ENCODE assay signal across 8 cellular contexts in genomic region chr10:24196426-24197039, GRCh38. TPM values are rescaled to one million over a fixed set of nuclear protein-coding genes. Genes with fewer than 3 reads are reported as not detected.
A peak's percentile ranks its signal among the peaks of the same experiment; 100 is the strongest.
DNase-seq lines count a peak whose midpoint lies in the region; ATAC-seq and TF ChIP-seq lines count a peak whose summit lies in the region.

No MANE protein-coding gene starts in this region.

- no peak overlapping the region for H3K9ac ChIP-seq in endodermal cell (ENCODE audit: extremely low read depth, low read length, poor library complexity, severe bottlenecking)

- TF ChIP-seq CTCF in endodermal cell (conservative IDR thresholded peaks at IDR 0.05): peak; percentile 97

- H3K27me3 ChIP-seq in endodermal cell (ENCODE audit: control insufficient read depth, insufficient read depth, low read length, poor library complexity, severe bottlenecking): no peaks in the 10 kb centered on the region

- peak; percentile 69 for ATAC-seq in GM18499 (IDR thresholded peaks at IDR 0.05; ENCODE audit: insufficient read depth, unreplicated experiment)
- peak; percentile 62 for ATAC-seq in HG03060 (IDR thresholded peaks at IDR 0.05; ENCODE audit: low read depth, unreplicated experiment)
- no peak for ATAC-seq in activated CD8-positive, alpha-beta T cell treated with anti-CD3 and anti-CD28 coated beads, Interleukin-2, amount 10 ng/mL, durations not matched to agents 7 days and 5 days

- CTCF ChIA-PET in activated CD8-positive, alpha-beta T cell treated with anti-CD3 and anti-CD28 coated beads, Interleukin-2, amount 10 ng/mL, durations not matched to agents 7 days and 5 days (lab: Charles Lee): interaction anchor here (0.8 to 1.7 kb wide), 3 partner anchors 14 to 882 kb away, joined by 3 to 4 read pairs (median 3); no protein-coding TSS in a partner anchor

- WGBS in endodermal cell (ENCODE audit: insufficient coverage in 1 of 2, insufficient read length in 1 of 2), 2 experiments: 28 to 30% methylated on average over 8 to 11 of the region's 11 CpGs

- no peak overlapping the region for H3K4me3 ChIP-seq in endodermal cell (ENCODE audit: low read length)

- DNase-seq in ACHN: peak; percentile 54
- DNase-seq in NCI-H345 (lab: John Stamatoyannopoulos, UW): peak; percentile 25
- peak; percentile 72 for DNase-seq in activated CD8-positive, alpha-beta T cell treated with anti-CD3 and anti-CD28 coated beads, Interleukin-2, amount 10 ng/mL, durations not matched to agents 7 days and 5 days
- peak; percentile 94 for DNase-seq in endodermal cell
- DNase-seq in midbrain (lab: John Stamatoyannopoulos, UW): peak; percentile 76
- DNase-seq in stimulated activated CD8-positive, alpha-beta memory T cell treated with anti-CD3 and anti-CD28 coated beads, Interleukin-7, amount 100 ng/mL, for 4 hours (ENCODE audit: low read depth in 2 of 2): peak; percentile 3 to 22

- H3K36me3 ChIP-seq in endodermal cell (ENCODE audit: control insufficient read depth, insufficient read depth, low read length): no peaks in the 10 kb centered on the region

- no peak overlapping the region for H3K27ac ChIP-seq in endodermal cell (ENCODE audit: low read depth, low read length)

- H3K4me1 Mint-ChIP-seq in activated CD8-positive, alpha-beta T cell treated with anti-CD3 and anti-CD28 coated beads, Interleukin-2, amount 10 ng/mL, durations not matched to agents 7 days and 5 days (ENCODE audit: low read depth): no peaks in the 10 kb centered on the region
- peaks cover 4% of the 10 kb centered on the region for H3K4me1 Mint-ChIP-seq in endodermal cell

- in situ Hi-C loops in ACHN (cut with HindIII; ENCODE audit: low pct_ligation_motif_present, low pct_unique_long_range_greater_than_20kb, low sequenced_read_pairs): no loop called here

- no peaks in the 10 kb centered on the region for H3K36me3 Mint-ChIP-seq in activated CD8-positive, alpha-beta T cell treated with anti-CD3 and anti-CD28 coated beads, Interleukin-2, amount 10 ng/mL, durations not matched to agents 7 days and 5 days (ENCODE audit: low read depth)
- H3K36me3 Mint-ChIP-seq in endodermal cell (ENCODE audit: low read depth): no peaks in the 10 kb centered on the region

- H3K9me3 ChIP-seq in endodermal cell (ENCODE audit: control insufficient read depth, low read length): no peaks in the 10 kb centered on the region

- no peaks in the 10 kb centered on the region for H3K9me3 Mint-ChIP-seq in activated CD8-positive, alpha-beta T cell treated with anti-CD3 and anti-CD28 coated beads, Interleukin-2, amount 10 ng/mL, durations not matched to agents 7 days and 5 days (ENCODE audit: insufficient read depth)
- H3K9me3 Mint-ChIP-seq in endodermal cell: no peaks in the 10 kb centered on the region

- POLR2A ChIA-PET in activated CD8-positive, alpha-beta T cell treated with anti-CD3 and anti-CD28 coated beads, Interleukin-2, amount 10 ng/mL, durations not matched to agents 7 days and 5 days (lab: Charles Lee): no interaction called here

- H3K4me3 Mint-ChIP-seq in activated CD8-positive, alpha-beta T cell treated with anti-CD3 and anti-CD28 coated beads, Interleukin-2, amount 10 ng/mL, durations not matched to agents 7 days and 5 days: no peak overlapping the region
- H3K4me3 Mint-ChIP-seq in endodermal cell: no peak overlapping the region

- peaks cover 3% of the 10 kb centered on the region for H3K4me1 ChIP-seq in endodermal cell (ENCODE audit: control insufficient read depth, insufficient read depth, low read length)

- H3K27me3 Mint-ChIP-seq in activated CD8-positive, alpha-beta T cell treated with anti-CD3 and anti-CD28 coated beads, Interleukin-2, amount 10 ng/mL, durations not matched to agents 7 days and 5 days (ENCODE audit: low read depth): no peaks in the 10 kb centered on the region
- peaks cover 3% of the 10 kb centered on the region for H3K27me3 Mint-ChIP-seq in endodermal cell (ENCODE audit: insufficient read depth)

- H3K27ac Mint-ChIP-seq in activated CD8-positive, alpha-beta T cell treated with anti-CD3 and anti-CD28 coated beads, Interleukin-2, amount 10 ng/mL, durations not matched to agents 7 days and 5 days: no peak overlapping the region
- H3K27ac Mint-ChIP-seq in endodermal cell: no peak overlapping the region

RNA-seq across cellular contexts. Expression of gene KIAA1217, which starts 12.4 kb away (rescaled TPM):
- total RNA-seq in activated CD8-positive, alpha-beta T cell treated with anti-CD3 and anti-CD28 coated beads, Interleukin-2, amount 10 ng/mL, durations not matched to agents 7 days and 5 days: not detected
- total RNA-seq in endodermal cell: 10 to 100 TPM; 25.4 to 27.2 TPM
- polyA plus RNA-seq in endodermal cell (2013, experiment 1 of 2): 9.4 TPM
- 10.4 TPM for polyA plus RNA-seq in endodermal cell (2013, experiment 2 of 2)

Comparison
In these comparisons a context has a peak if more than half of its experiments do, and no peak if none do; other contexts are left out.
1. DNase-seq: peak in every context shown above with its lines; median percentile 94 in endodermal cell; 76 in midbrain; 72 in activated CD8-positive, alpha-beta T cell treated with anti-CD3 and anti-CD28 coated beads, Interleukin-2, amount 10 ng/mL, durations not matched to agents 7 days and 5 days; 54 in ACHN; 25 in NCI-H345; 12 in stimulated activated CD8-positive, alpha-beta memory T cell treated with anti-CD3 and anti-CD28 coated beads, Interleukin-7, amount 100 ng/mL, for 4 hours.
2. RNA of gene KIAA1217, which starts 12.4 kb away (total RNA-seq): 25.4 to 27.2 TPM in endodermal cell; not detected in activated CD8-positive, alpha-beta T cell treated with anti-CD3 and anti-CD28 coated beads, Interleukin-2, amount 10 ng/mL, durations not matched to agents 7 days and 5 days; every median in the first group is over 10 times any median in the second.